1 cellular context compared by ENCODE assay signal in genomic region chr10:121104476-121105111, GRCh38.
TF ChIP-seq lines count a peak whose summit lies in the region.

No MANE protein-coding gene starts in this region.

TF ChIP-seq in WTC11, 78 proteins besides CTCF, POLR2A, EP300 and RAD21:
- TF ChIP-seq AFF4 (CRISPR knock-in tag; IDR thresholded peaks at IDR 0.05; ENCODE audit: borderline replicate concordance): no peak
- no peak for TF ChIP-seq TEAD4 (CRISPR knock-in tag; IDR thresholded peaks at IDR 0.05)
- no peak for TF ChIP-seq JUN (CRISPR knock-in tag; IDR thresholded peaks at IDR 0.05)
- no peak for TF ChIP-seq ZNF671 (CRISPR knock-in tag; IDR thresholded peaks at IDR 0.05)
- no peak for TF ChIP-seq ZSCAN18 (CRISPR knock-in tag; IDR thresholded peaks at IDR 0.05)
- TF ChIP-seq RELA (CRISPR knock-in tag; IDR thresholded peaks at IDR 0.05; ENCODE audit: borderline replicate concordance): no peak
- TF ChIP-seq ZNF396 (CRISPR knock-in tag; IDR thresholded peaks at IDR 0.05; ENCODE audit: borderline replicate concordance): no peak
- TF ChIP-seq ATF1 (CRISPR knock-in tag; IDR thresholded peaks at IDR 0.05): no peak
- no peak for TF ChIP-seq ZBTB43 (CRISPR knock-in tag; IDR thresholded peaks at IDR 0.05)
- TF ChIP-seq ZNF416 (CRISPR knock-in tag; IDR thresholded peaks at IDR 0.05): no peak
- no peak for TF ChIP-seq ETV6 (CRISPR knock-in tag; IDR thresholded peaks at IDR 0.05)
- no peak for TF ChIP-seq GTF2I (CRISPR knock-in tag; conservative IDR thresholded peaks at IDR 0.05)
- TF ChIP-seq CREM (CRISPR knock-in tag; IDR thresholded peaks at IDR 0.05): no peak
- no peak for TF ChIP-seq IRF1 (CRISPR knock-in tag; IDR thresholded peaks at IDR 0.05)
- no peak for TF ChIP-seq E2F1 (CRISPR knock-in tag; IDR thresholded peaks at IDR 0.05)
- TF ChIP-seq MAX (CRISPR knock-in tag; IDR thresholded peaks at IDR 0.05): no peak
